Comparison of ENCODE assay signal across 28 cellular contexts in genomic region chr6:141269684-141270083, GRCh38.
"Had no signal": no experiment of that assay in that cellular context is flagged by ENCODE, and none has a peak within 500 bp of the region (broad histone marks: within the 10 kb centered on the region; RNA-seq: fewer than 3 reads in every experiment).

No MANE protein-coding gene starts in this region.

- H3K4me3 ChIP-seq: ascending aorta, breast epithelium, cardiac muscle cell, colonic mucosa, esophagus muscularis mucosa, gastroesophageal sphincter, heart right ventricle had no signal

- H3K9me3 ChIP-seq: ascending aorta, breast epithelium, colonic mucosa, esophagus muscularis mucosa, gastroesophageal sphincter had no signal

- ATAC-seq: activated CD4-positive, CD25-positive, alpha-beta regulatory T cell treated with anti-CD3 and anti-CD28 coated beads, Interleukin-2, amount 50 U/mL, for 24 hours; activated CD8-positive, alpha-beta memory T cell treated with anti-CD3 and anti-CD28 coated beads, Interleukin-2, amount 10 ng/mL, durations not matched to agents 7 days and 5 days; activated CD8-positive, alpha-beta T cell treated with anti-CD3 and anti-CD28 coated beads, Interleukin-2, amount 10 ng/mL, durations not matched to agents 7 days and 5 days; foreskin keratinocyte; gastroesophageal sphincter; heart right ventricle; T-helper 17 cell had no signal

- H3K4me1 ChIP-seq: ascending aorta, breast epithelium, colonic mucosa, esophagus muscularis mucosa, foreskin keratinocyte, gastroesophageal sphincter, heart right ventricle had no signal

- H3K27me3 ChIP-seq: ascending aorta, breast epithelium, cardiac muscle cell, colonic mucosa, esophagus muscularis mucosa, foreskin keratinocyte, gastroesophageal sphincter, heart right ventricle had no signal

- H3K27ac ChIP-seq: ascending aorta, breast epithelium, cardiac muscle cell, colonic mucosa, esophagus muscularis mucosa, foreskin keratinocyte, gastroesophageal sphincter, heart right ventricle, WERI-Rb-1 had no signal

- H3K36me3 ChIP-seq: ascending aorta, breast epithelium, cardiac muscle cell, colonic mucosa, esophagus muscularis mucosa, gastroesophageal sphincter, heart right ventricle, WERI-Rb-1 had no signal

- DNase-seq: activated B cell treated with CpG ODN at 0.5 μM for 24 hours; activated CD4-positive, alpha-beta T cell treated with anti-CD3 and anti-CD28 coated beads for 48 hours; activated CD4-positive, alpha-beta T cell treated with anti-CD3 and anti-CD28 coated beads, Interleukin-2, amount 50 U/mL, for 1 hour; activated CD4-positive, alpha-beta T cell treated with anti-CD3 and anti-CD28 coated beads, Interleukin-2, amount 50 U/mL, for 48 hours; activated CD8-positive, alpha-beta memory T cell treated with anti-CD3 and anti-CD28 coated beads, Interleukin-2, amount 10 ng/mL, durations not matched to agents 7 days and 5 days; activated CD8-positive, alpha-beta memory T cell treated with anti-CD3 and anti-CD28 coated beads, Interleukin-2, amount 50 U/mL, for 4 hours; activated CD8-positive, alpha-beta T cell treated with anti-CD3 and anti-CD28 coated beads, Interleukin-2, amount 10 ng/mL, durations not matched to agents 7 days and 5 days; activated effector memory CD4-positive, alpha-beta T cell treated with anti-CD3 and anti-CD28 coated beads, Interleukin-2, amount 50 U/mL, for 16 hours; activated naive CD4-positive, alpha-beta T cell treated with anti-CD3 and anti-CD28 coated beads for 36 hours; activated naive CD8-positive, alpha-beta T cell treated with anti-CD3 and anti-CD28 coated beads, Interleukin-2, amount 10 ng/mL, durations not matched to agents 7 days and 5 days; activated T-cell treated with anti-CD3 and anti-CD28 coated beads, Interleukin-2, amount 50 U/mL, for 1 hour; activated T-cell treated with anti-CD3 and anti-CD28 coated beads, Interleukin-2, amount 50 U/mL, for 48 hours; central memory CD4-positive, alpha-beta T cell; cerebellar nuclear complex; colonic mucosa; effector CD8-positive, alpha-beta T cell; foreskin keratinocyte; heart right ventricle; T-helper 1 cell; T-helper 17 cell; T1000; WERI-Rb-1 had no signal
